2 cellular contexts compared by ENCODE assay signal in genomic region chr2:236174608-236175001, GRCh38.
TF ChIP-seq lines count a peak whose summit lies in the region.

No MANE protein-coding gene starts in this region.

TF ChIP-seq in HCT116, 20 proteins besides CTCF, POLR2A, EP300 and RAD21 (continued from another document):
- TF ChIP-seq EGR1 (IDR thresholded peaks at IDR 0.05; ENCODE audit: low read depth) (no peak), ELF1 (IDR thresholded peaks at IDR 0.05; ENCODE audit: borderline replicate concordance, low read depth) (no peak), EZH2 (IDR thresholded peaks at IDR 0.05) (no peak), CBX3 (IDR thresholded peaks at IDR 0.05; ENCODE audit: low read depth) (no peak), CEBPB (IDR thresholded peaks at IDR 0.05; ENCODE audit: low read depth) (no peak), ZFX (IDR thresholded peaks at IDR 0.05) (no peak)

TF ChIP-seq in WTC11, 78 proteins besides CTCF, POLR2A, EP300 and RAD21 (continued from another document):
- TF ChIP-seq ZNF425 (CRISPR knock-in tag; conservative IDR thresholded peaks at IDR 0.05) (no peak), CREB1 (CRISPR knock-in tag; IDR thresholded peaks at IDR 0.05) (no peak), ATF3 (CRISPR knock-in tag; conservative IDR thresholded peaks at IDR 0.05) (no peak), GABPB1 (CRISPR knock-in tag; IDR thresholded peaks at IDR 0.05) (no peak), ZNF512 (CRISPR knock-in tag; IDR thresholded peaks at IDR 0.05; ENCODE audit: borderline replicate concordance) (no peak), FOXP1 (CRISPR knock-in tag; IDR thresholded peaks at IDR 0.05; ENCODE audit: borderline replicate concordance) (no peak)
